In the genomic region with DNA sequence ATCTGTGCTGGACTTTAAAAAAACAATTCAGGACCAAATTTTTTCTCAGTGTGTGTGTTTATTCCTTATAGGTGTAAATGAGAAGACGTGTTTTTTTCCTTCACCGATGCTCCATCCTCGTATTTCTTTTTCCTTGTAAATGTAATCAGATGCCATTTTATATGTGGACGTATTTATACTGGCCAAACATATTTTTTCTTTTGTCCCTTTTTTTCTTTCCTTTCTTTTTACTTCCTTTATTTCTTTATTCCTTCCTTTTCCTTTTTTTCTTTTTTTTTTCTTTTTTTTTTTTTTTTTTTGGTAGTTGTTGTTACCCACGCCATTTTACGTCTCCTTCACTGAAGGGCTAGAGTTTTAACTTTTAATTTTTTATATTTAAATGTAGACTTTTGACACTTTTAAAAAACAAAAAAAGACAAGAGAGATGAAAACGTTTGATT, we compare ENCODE assay signal across 1 cellular context.
A peak's percentile ranks its signal among the peaks of the same experiment; 100 is the strongest.
TF ChIP-seq lines count a peak whose summit lies in the region.

No MANE protein-coding gene starts in this region.

TF ChIP-seq in HEK293, 187 proteins besides CTCF, POLR2A, EP300 and RAD21 (continued from another document):
- TF ChIP-seq, protein P1, sequence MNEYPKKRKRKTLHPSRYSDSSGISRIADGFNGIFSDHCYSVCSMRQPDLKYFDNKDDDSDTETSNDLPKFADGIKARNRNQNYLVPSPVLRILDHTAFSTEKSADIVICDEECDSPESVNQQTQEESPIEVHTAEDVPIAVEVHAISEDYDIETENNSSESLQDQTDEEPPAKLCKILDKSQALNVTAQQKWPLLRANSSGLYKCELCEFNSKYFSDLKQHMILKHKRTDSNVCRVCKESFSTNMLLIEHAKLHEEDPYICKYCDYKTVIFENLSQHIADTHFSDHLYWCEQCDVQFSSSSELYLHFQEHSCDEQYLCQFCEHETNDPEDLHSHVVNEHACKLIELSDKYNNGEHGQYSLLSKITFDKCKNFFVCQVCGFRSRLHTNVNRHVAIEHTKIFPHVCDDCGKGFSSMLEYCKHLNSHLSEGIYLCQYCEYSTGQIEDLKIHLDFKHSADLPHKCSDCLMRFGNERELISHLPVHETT (tag by site-specific recombination; IDR thresholded peaks at IDR 0.05), result 0 out of 2 replicates have a peak, but pooled peaks have one; percentile 31
- TF ChIP-seq ZNF768 (tag by site-specific recombination; IDR thresholded peaks at IDR 0.05) (no peak), ZNF366 (tag by site-specific recombination; conservative IDR thresholded peaks at IDR 0.05) (0 out of 2 replicates have a peak, but pooled peaks have one; percentile 17), REPIN1 (tag by site-specific recombination; IDR thresholded peaks at IDR 0.05; ENCODE audit: low read depth) (0 out of 2 replicates have a peak, but pooled peaks have one; percentile 27), YY1 (tag by site-specific recombination; IDR thresholded peaks at IDR 0.05) (peak; percentile 19; the same call in 1 of the 2 replicates), ZSCAN30 (tag by site-specific recombination; IDR thresholded peaks at IDR 0.05) (0 out of 2 replicates have a peak, but pooled peaks have one; percentile 13)
- TF ChIP-seq, protein P2, sequence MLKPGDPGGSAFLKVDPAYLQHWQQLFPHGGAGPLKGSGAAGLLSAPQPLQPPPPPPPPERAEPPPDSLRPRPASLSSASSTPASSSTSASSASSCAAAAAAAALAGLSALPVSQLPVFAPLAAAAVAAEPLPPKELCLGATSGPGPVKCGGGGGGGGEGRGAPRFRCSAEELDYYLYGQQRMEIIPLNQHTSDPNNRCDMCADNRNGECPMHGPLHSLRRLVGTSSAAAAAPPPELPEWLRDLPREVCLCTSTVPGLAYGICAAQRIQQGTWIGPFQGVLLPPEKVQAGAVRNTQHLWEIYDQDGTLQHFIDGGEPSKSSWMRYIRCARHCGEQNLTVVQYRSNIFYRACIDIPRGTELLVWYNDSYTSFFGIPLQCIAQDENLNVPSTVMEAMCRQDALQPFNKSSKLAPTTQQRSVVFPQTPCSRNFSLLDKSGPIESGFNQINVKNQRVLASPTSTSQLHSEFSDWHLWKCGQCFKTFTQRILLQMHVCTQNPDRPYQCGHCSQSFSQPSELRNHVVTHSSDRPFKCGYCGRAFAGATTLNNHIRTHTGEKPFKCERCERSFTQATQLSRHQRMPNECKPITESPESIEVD (tag by site-specific recombination; IDR thresholded peaks at IDR 0.05), result peak; percentile 26
- TF ChIP-seq, protein P3, sequence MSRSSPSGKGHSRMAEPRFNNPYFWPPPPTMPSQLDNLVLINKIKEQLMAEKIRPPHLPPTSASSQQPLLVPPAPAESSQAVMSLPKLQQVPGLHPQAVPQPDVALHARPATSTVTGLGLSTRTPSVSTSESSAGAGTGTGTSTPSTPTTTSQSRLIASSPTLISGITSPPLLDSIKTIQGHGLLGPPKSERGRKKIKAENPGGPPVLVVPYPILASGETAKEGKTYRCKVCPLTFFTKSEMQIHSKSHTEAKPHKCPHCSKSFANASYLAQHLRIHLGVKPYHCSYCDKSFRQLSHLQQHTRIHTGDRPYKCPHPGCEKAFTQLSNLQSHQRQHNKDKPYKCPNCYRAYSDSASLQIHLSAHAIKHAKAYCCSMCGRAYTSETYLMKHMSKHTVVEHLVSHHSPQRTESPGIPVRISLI (tag by site-specific recombination; IDR thresholded peaks at IDR 0.05), result peak; percentile 98
TF ChIP-seq in HEK293: peak in this region for 12.
